ENCODE assay signal across 24 cellular contexts in genomic region chr10:49162063-49162462, GRCh38. TPM values are rescaled to one million over a fixed set of nuclear protein-coding genes. Genes with fewer than 3 reads are reported as not detected.
"Had no signal": no experiment of that assay in that cellular context is flagged by ENCODE, and none has a peak within 500 bp of the region (broad histone marks: within the 10 kb centered on the region; RNA-seq: fewer than 3 reads in every experiment).

No MANE protein-coding gene starts in this region.

- ATAC-seq: naive thymus-derived CD8-positive, alpha-beta T cell; stimulated activated memory B cell treated with anti-CD40 and anti-IgM and Interleukin-4, amounts not matched to agents 10 μg/mL and 1 μg/mL and 100 μg/mL, for 72 hours had no signal

- H3K27me3 ChIP-seq: heart left ventricle, neutrophil, right lobe of liver, upper lobe of left lung, vagina had no signal

- H3K27ac ChIP-seq: heart left ventricle, neutrophil, psoas muscle, right lobe of liver, tibial artery, upper lobe of left lung, vagina had no signal

- FAIRE-seq: frontal cortex, islet of Langerhans had no signal

- DNase-seq: heart left ventricle; mucosa of descending colon; naive thymus-derived CD8-positive, alpha-beta T cell; psoas muscle; retina; right lobe of liver; stimulated activated CD4-positive, alpha-beta T cell treated with anti-CD3 and anti-CD28 coated beads, Interleukin-4, amount 100 ng/mL, for 1 hour; stimulated activated CD8-positive, alpha-beta memory T cell treated with anti-CD3 and anti-CD28 coated beads, Interleukin-4, amount 100 ng/mL, for 48 hours; upper lobe of left lung had no signal

- H3K27ac Mint-ChIP-seq: naive thymus-derived CD8-positive, alpha-beta T cell; stimulated activated naive CD8-positive, alpha-beta T cell treated with anti-CD3 and anti-CD28 coated beads, Interleukin-15, Interleukin-2, amounts not matched to agents 100 ng/mL and 50 ng/mL, for 24 hours had no signal

- H3K9me3 ChIP-seq: heart left ventricle, mucosa of descending colon, neutrophil, psoas muscle, right lobe of liver, tibial artery, upper lobe of left lung, vagina had no signal

- H3K4me3 Mint-ChIP-seq: naive thymus-derived CD8-positive, alpha-beta T cell; stimulated activated memory B cell treated with anti-CD40 and anti-IgM and Interleukin-4, amounts not matched to agents 10 μg/mL and 1 μg/mL and 100 μg/mL, for 72 hours; stimulated activated naive CD8-positive, alpha-beta T cell treated with anti-CD3 and anti-CD28 coated beads, Interleukin-15, Interleukin-2, amounts not matched to agents 100 ng/mL and 50 ng/mL, for 24 hours had no signal

- H3K9me3 Mint-ChIP-seq: naive thymus-derived CD8-positive, alpha-beta T cell; stimulated activated memory B cell treated with anti-CD40 and anti-IgM and Interleukin-4, amounts not matched to agents 10 μg/mL and 1 μg/mL and 100 μg/mL, for 72 hours; stimulated activated naive CD8-positive, alpha-beta T cell treated with anti-CD3 and anti-CD28 coated beads, Interleukin-15, Interleukin-2, amounts not matched to agents 100 ng/mL and 50 ng/mL, for 24 hours had no signal

- H3K4me3 ChIP-seq: heart left ventricle, mucosa of descending colon, psoas muscle, right lobe of liver, tibial artery, upper lobe of left lung, vagina had no signal

- H3K4me1 ChIP-seq: psoas muscle, right lobe of liver, upper lobe of left lung had no signal

- H3K36me3 Mint-ChIP-seq: naive thymus-derived CD8-positive, alpha-beta T cell had no signal

- H3K36me3 ChIP-seq: right lobe of liver, tibial artery, vagina had no signal

RNA-seq across cellular contexts. Expression of gene TMEM273, which starts 26.1 kb away (rescaled TPM):
- total RNA-seq: mammary epithelial cell, osteoblast had no signal
- polyA plus RNA-seq: mammary epithelial cell, neural cell had no signal

RNA-seq across cellular contexts. Expression of gene FAM170B, which starts 28.2 kb away (rescaled TPM):
- total RNA-seq: dermis blood vessel endothelial cell; frontal cortex; glomerular endothelial cell; heart left ventricle; liver; mammary epithelial cell; mucosa of descending colon; naive thymus-derived CD8-positive, alpha-beta T cell; osteoblast; psoas muscle; right lobe of liver; temporal lobe; vagina had no signal
- polyA plus RNA-seq: esophagus; heart left ventricle; liver; mammary epithelial cell; naive thymus-derived CD8-positive, alpha-beta T cell; neural cell had no signal

RNA-seq across cellular contexts. Expression of gene VSTM4, which starts 46.7 kb away (rescaled TPM):
- total RNA-seq: naive thymus-derived CD8-positive, alpha-beta T cell had no signal
- polyA plus RNA-seq: mammary epithelial cell had no signal
